8 cellular contexts compared by ENCODE assay signal in genomic region chr18:34661464-34662087, GRCh38. TPM values are rescaled to one million over a fixed set of nuclear protein-coding genes. Genes with fewer than 3 reads are reported as not detected.
DNase-seq lines count a peak whose midpoint lies in the region; ATAC-seq, FAIRE-seq and TF ChIP-seq lines count a peak whose summit lies in the region.

No MANE protein-coding gene starts in this region.

- POLR2A ChIA-PET in activated CD4-positive, alpha-beta T cell treated with anti-CD3 and anti-CD28 coated beads for 36 hours (lab: Charles Lee), result no interaction called here

- H3K27ac ChIP-seq in GM23338 (ENCODE audit: low read depth) (peak overlapping the region; percentile 97), pancreas (no peak overlapping the region)

- H3K4me3 ChIP-seq in GM23338 (no peak overlapping the region), fibroblast of villous mesenchyme (ENCODE audit: low read depth, low read length) (no peak overlapping the region), pancreas (no peak overlapping the region)

- H3K4me1 Mint-ChIP-seq in activated CD4-positive, alpha-beta T cell treated with anti-CD3 and anti-CD28 coated beads for 36 hours, result no peaks in the 10 kb centered on the region
- peaks cover 44% of the 10 kb centered on the region for H3K4me1 Mint-ChIP-seq in GM23338

- no peaks in the 10 kb centered on the region for H4K20me1 ChIP-seq in GM23338 (replicated peaks; ENCODE audit: insufficient read depth)

- no peak for DNase-seq in activated CD4-positive, alpha-beta T cell treated with anti-CD3 and anti-CD28 coated beads for 36 hours
- DNase-seq in activated CD4-positive, alpha-beta T cell treated with anti-CD3 and anti-CD28 coated beads for 48 hours, result no peak
- DNase-seq in GM23338 (ENCODE audit: low spot score) (peak; percentile 87), fibroblast of villous mesenchyme (ENCODE audit: low read depth) (peak; percentile 58), pancreas (no peak)
- DNase-seq in activated CD8-positive, alpha-beta memory T cell treated with anti-CD3 and anti-CD28 coated beads, Interleukin-2, amount 50 U/mL, for 4 hours, result no peak

- no peak overlapping the region for H3K27ac Mint-ChIP-seq in activated CD4-positive, alpha-beta T cell treated with anti-CD3 and anti-CD28 coated beads for 36 hours
- peak overlapping the region; percentile 98 for H3K27ac Mint-ChIP-seq in GM23338

- intact Hi-C loops in activated CD4-positive, alpha-beta T cell treated with anti-CD3 and anti-CD28 coated beads for 36 hours (cut with DNase I, micrococcal nuclease), result loop anchor here (1.0 to 5.0 kb wide), 2 partner anchors 127 to 241 kb away; no protein-coding TSS in a partner anchor
- intact Hi-C loops in pancreas (cut with DNase I), result no loop called here

- H3K4me2 ChIP-seq in GM23338, result 0 out of 2 replicates have a peak overlapping the region, but pooled peaks have one; percentile 28

- H3K4me1 ChIP-seq in GM23338 (ENCODE audit: insufficient read depth) (peaks cover 35% of the 10 kb centered on the region), pancreas (peaks cover 0 to 20% (median 13%) of the 10 kb centered on the region in 3 donors)

- no peak for FAIRE-seq in pancreas (lab: Jason Lieb, UNC)

- H2AFZ ChIP-seq in GM23338, result no peak overlapping the region

- ATAC-seq in activated CD4-positive, alpha-beta T cell treated with anti-CD3 and anti-CD28 coated beads for 36 hours, result peak; percentile 42
- ATAC-seq in GM23338, result peak; percentile 69
- ATAC-seq in SK-N-SH treated with all-trans-retinoic acid at 6 μM for 48 hours, result peak; percentile 77
- ATAC-seq in pancreas, result peak in 3 of 4 donors; percentile 64 to 71 (median 67)

- no peaks in the 10 kb centered on the region for H3K36me3 Mint-ChIP-seq in activated CD4-positive, alpha-beta T cell treated with anti-CD3 and anti-CD28 coated beads for 36 hours (ENCODE audit: low read depth)
- H3K36me3 Mint-ChIP-seq in GM23338 (ENCODE audit: low read depth), result no peaks in the 10 kb centered on the region; the same call in 2 of the 3 replicates

- no peaks in the 10 kb centered on the region; the same call in 1 of the 2 replicates for H3F3A ChIP-seq in GM23338 (replicated peaks; ENCODE audit: low read depth)

- H3K4me3 Mint-ChIP-seq in activated CD4-positive, alpha-beta T cell treated with anti-CD3 and anti-CD28 coated beads for 36 hours, result no peak overlapping the region
- no peak overlapping the region for H3K4me3 Mint-ChIP-seq in GM23338

- peak; percentile 80 to 99 for TF ChIP-seq CTCF in GM23338 (conservative IDR thresholded peaks at IDR 0.05; ENCODE audit: low read depth in 2 of 2)
- TF ChIP-seq CTCF in LNCAP (IDR thresholded peaks at IDR 0.05), result peak; percentile 84
- peak; percentile 86 for TF ChIP-seq CTCF in fibroblast of villous mesenchyme (IDR thresholded peaks at IDR 0.05; ENCODE audit: insufficient read depth, low read depth, low read length)
- peak; percentile 23 to 67 (median 56) for TF ChIP-seq CTCF in pancreas (IDR thresholded peaks at IDR 0.05)

- H3K27me3 Mint-ChIP-seq in activated CD4-positive, alpha-beta T cell treated with anti-CD3 and anti-CD28 coated beads for 36 hours, result peaks cover 24% of the 10 kb centered on the region
- H3K27me3 Mint-ChIP-seq in GM23338 (ENCODE audit: insufficient read depth, low read depth, poor library complexity), result peaks cover 4% of the 10 kb centered on the region

- no peaks in the 10 kb centered on the region for H3K9me3 ChIP-seq in pancreas

- CTCF ChIA-PET in activated CD4-positive, alpha-beta T cell treated with anti-CD3 and anti-CD28 coated beads for 36 hours (lab: Charles Lee), result interaction anchor here (0.6 to 2.7 kb wide), 30 partner anchors 8 to 655 kb away, joined by 3 to 21 read pairs (median 4); no protein-coding TSS in a partner anchor

- H3K9me2 ChIP-seq in GM23338 (ENCODE audit: insufficient read depth), result no peaks in the 10 kb centered on the region; the same call in 1 of the 2 replicates

- H3K27me3 ChIP-seq in GM23338 (ENCODE audit: insufficient read depth), result no peaks in the 10 kb centered on the region
- no peaks in the 10 kb centered on the region for H3K27me3 ChIP-seq in pancreas

- no peaks in the 10 kb centered on the region for H3K36me3 ChIP-seq in GM23338 (ENCODE audit: insufficient read depth)
- H3K36me3 ChIP-seq in pancreas, result no peaks in the 10 kb centered on the region

- no peaks in the 10 kb centered on the region for H3K9me3 Mint-ChIP-seq in activated CD4-positive, alpha-beta T cell treated with anti-CD3 and anti-CD28 coated beads for 36 hours (ENCODE audit: low read depth)
- peaks cover 2% of the 10 kb centered on the region; the same call in 1 of the 3 replicates for H3K9me3 Mint-ChIP-seq in GM23338

- no peaks in the 10 kb centered on the region for H3K79me2 ChIP-seq in GM23338 (replicated peaks; ENCODE audit: insufficient read depth)

- WGBS in pancreas, 2 donors, result 59 to 68% methylated on average over 4 of the region's 4 CpGs

TF ChIP-seq in GM23338, 12 proteins besides CTCF, POLR2A, EP300 and RAD21 (continues in another document):
- TF ChIP-seq NANOG (IDR thresholded peaks at IDR 0.05; ENCODE audit: borderline replicate concordance), result no peak
- TF ChIP-seq ZNF331 (CRISPR knock-in tag; IDR thresholded peaks at IDR 0.05; ENCODE audit: low read depth), result no peak
- no peak for TF ChIP-seq EZH2phosphoT487 (IDR thresholded peaks at IDR 0.05; ENCODE audit: unreplicated experiment)
- no peak for TF ChIP-seq REST (IDR thresholded peaks at IDR 0.05; ENCODE audit: unreplicated experiment)

TF ChIP-seq in SK-N-SH treated with all-trans-retinoic acid at 6 μM for 48 hours, 23 proteins besides CTCF, POLR2A, EP300 and RAD21:
- TF ChIP-seq PPARA (CRISPR knock-in tag; IDR thresholded peaks at IDR 0.05; ENCODE audit: borderline replicate concordance) (no peak), BACH2 (CRISPR knock-in tag; IDR thresholded peaks at IDR 0.05; ENCODE audit: borderline replicate concordance) (no peak), ZC3H10 (CRISPR knock-in tag; IDR thresholded peaks at IDR 0.05) (no peak), RARB (CRISPR knock-in tag; IDR thresholded peaks at IDR 0.05) (no peak), GLIS3 (CRISPR knock-in tag; IDR thresholded peaks at IDR 0.05) (no peak), ARNTL (CRISPR knock-in tag; IDR thresholded peaks at IDR 0.05; ENCODE audit: borderline replicate concordance, low read depth) (no peak), TOX (CRISPR knock-in tag; IDR thresholded peaks at IDR 0.05; ENCODE audit: borderline replicate concordance) (no peak)
- TF ChIP-seq, protein P1, sequence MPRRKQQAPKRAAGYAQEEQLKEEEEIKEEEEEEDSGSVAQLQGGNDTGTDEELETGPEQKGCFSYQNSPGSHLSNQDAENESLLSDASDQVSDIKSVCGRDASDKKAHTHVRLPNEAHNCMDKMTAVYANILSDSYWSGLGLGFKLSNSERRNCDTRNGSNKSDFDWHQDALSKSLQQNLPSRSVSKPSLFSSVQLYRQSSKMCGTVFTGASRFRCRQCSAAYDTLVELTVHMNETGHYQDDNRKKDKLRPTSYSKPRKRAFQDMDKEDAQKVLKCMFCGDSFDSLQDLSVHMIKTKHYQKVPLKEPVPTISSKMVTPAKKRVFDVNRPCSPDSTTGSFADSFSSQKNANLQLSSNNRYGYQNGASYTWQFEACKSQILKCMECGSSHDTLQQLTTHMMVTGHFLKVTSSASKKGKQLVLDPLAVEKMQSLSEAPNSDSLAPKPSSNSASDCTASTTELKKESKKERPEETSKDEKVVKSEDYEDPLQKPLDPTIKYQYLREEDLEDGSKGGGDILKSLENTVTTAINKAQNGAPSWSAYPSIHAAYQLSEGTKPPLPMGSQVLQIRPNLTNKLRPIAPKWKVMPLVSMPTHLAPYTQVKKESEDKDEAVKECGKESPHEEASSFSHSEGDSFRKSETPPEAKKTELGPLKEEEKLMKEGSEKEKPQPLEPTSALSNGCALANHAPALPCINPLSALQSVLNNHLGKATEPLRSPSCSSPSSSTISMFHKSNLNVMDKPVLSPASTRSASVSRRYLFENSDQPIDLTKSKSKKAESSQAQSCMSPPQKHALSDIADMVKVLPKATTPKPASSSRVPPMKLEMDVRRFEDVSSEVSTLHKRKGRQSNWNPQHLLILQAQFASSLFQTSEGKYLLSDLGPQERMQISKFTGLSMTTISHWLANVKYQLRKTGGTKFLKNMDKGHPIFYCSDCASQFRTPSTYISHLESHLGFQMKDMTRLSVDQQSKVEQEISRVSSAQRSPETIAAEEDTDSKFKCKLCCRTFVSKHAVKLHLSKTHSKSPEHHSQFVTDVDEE (CRISPR knock-in tag; IDR thresholded peaks at IDR 0.05), result no peak

RNA-seq across cellular contexts. Expression of gene DTNA, which starts 48.5 kb away (rescaled TPM):
- total RNA-seq in activated CD4-positive, alpha-beta T cell treated with anti-CD3 and anti-CD28 coated beads for 36 hours, result under 1 TPM; 0.48 to 0.53 TPM
- total RNA-seq in GM23338 (2014; rRNA removed; shearing (Covaris generic)), result 25.1 and 34.4 TPM in 2 replicates
- polyA plus RNA-seq in GM23338 (2016; fragmentation: Nextera tagmentation; extraction: Ambion mirVana) (9.5 and 11.5 TPM in 2 replicates), pancreas (10 to 100 TPM; 15.3 to 17.2 TPM)
- total RNA-seq in fibroblast of villous mesenchyme (6.8 and 18.1 TPM in 2 replicates), pancreas (10 to 100 TPM; 24.7 to 37.5 (median 26.9) TPM)

Comparison
In these comparisons a context has a peak if more than half of its experiments do, and no peak if none do; other contexts are left out.
1. DNase-seq: peak in GM23338 (single experiment) and fibroblast of villous mesenchyme (single experiment); none in activated CD4-positive, alpha-beta T cell treated with anti-CD3 and anti-CD28 coated beads for 36 hours (single experiment), activated CD4-positive, alpha-beta T cell treated with anti-CD3 and anti-CD28 coated beads for 48 hours (single experiment), pancreas (0 of 6) and activated CD8-positive, alpha-beta memory T cell treated with anti-CD3 and anti-CD28 coated beads, Interleukin-2, amount 50 U/mL, for 4 hours (single experiment).
2. intact Hi-C loops: an anchor here in activated CD4-positive, alpha-beta T cell treated with anti-CD3 and anti-CD28 coated beads for 36 hours (1.0 to 5.0 kb wide); none called in pancreas.
3. Peak in every context shown above with its lines, with median percentiles within 50 percentile points of each other: ATAC-seq and CTCF ChIP-seq.